ENCODE assay signal across 1 cellular context in the genomic region with DNA sequence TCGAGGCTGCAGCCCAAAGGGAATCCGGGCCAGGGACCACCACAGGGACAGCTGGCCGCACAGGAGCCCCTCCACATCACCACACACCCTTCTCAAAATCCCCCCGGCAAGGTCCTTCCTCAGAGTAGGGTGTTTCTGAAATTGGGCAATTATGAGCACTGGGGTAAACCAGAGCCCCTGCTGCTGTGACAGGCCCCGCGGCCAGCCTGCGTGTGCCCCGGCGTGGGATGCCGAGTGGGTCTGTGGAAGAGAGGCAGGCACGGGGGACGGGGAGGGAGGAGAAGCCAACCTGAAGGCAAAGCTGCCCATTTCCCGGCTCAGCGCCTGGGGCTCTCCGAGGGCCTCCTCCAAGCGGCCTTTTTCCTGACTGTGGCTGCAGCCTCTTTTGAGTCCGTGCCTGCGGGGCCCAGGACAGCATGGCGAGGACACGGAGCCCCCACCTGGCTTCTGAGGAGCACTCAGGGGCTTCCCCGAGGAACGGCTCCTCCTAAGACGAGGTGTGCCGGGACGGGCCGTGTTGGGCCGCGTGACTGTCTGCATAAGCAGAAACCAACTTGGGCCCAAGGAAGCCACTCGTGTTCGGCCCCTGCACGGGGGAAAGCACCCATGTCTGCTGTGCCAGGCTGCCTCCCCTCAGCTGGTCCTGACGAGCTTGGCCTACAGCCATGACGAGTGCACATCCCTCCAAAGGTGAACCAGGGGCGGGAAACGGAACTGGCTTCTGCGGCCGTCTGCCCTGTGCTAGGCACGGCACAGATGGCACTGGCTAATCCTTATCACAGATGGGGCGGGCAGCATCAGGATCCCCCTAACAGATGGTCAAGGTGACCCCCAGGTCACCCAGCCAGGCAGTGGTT.
TF ChIP-seq lines count a peak whose summit lies in the region.

No MANE protein-coding gene starts in this region.

TF ChIP-seq in SK-N-SH, 30 proteins besides CTCF, POLR2A, EP300 and RAD21:
- TF ChIP-seq PBX3 (IDR thresholded peaks at IDR 0.05) (no peak), GABPA (IDR thresholded peaks at IDR 0.05; ENCODE audit: low read depth) (no peak), YY1 (IDR thresholded peaks at IDR 0.05; ENCODE audit: low read depth) (no peak), RCOR1 (IDR thresholded peaks at IDR 0.05; ENCODE audit: low read length) (no peak), FOSL2 (IDR thresholded peaks at IDR 0.05; ENCODE audit: borderline replicate concordance, low read depth) (no peak)
